Comparison of ENCODE assay signal across 26 cellular contexts in the genomic region with DNA sequence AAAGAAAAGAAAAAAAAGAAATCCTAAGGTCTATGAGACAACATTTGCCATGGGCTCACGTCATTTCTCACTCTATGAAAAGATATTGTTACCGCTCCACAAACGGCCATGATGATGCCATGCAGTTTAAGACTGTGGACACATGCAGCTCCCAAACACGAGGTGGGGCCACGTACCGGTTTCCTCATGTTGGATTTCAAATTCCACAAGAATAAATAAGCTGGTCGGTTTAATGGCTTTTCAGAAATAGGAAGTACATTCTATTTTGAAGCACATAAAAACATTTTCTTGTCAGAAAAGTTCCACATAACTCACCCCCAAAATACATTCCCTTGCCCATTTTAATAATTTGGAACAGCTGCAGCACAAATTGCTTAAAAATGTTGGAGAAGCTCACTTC.
DNase-seq lines count a peak whose midpoint lies in the region; ATAC-seq and TF ChIP-seq lines count a peak whose summit lies in the region.
"Had no signal": no experiment of that assay in that cellular context is flagged by ENCODE, and none has a peak within 500 bp of the region (broad histone marks: within the 10 kb centered on the region; RNA-seq: fewer than 3 reads in every experiment).

No MANE protein-coding gene starts in this region.

- no peak overlapping the region for H3K27ac ChIP-seq in tibial artery
- H3K27ac ChIP-seq: SJCRH30 had no signal

- H3K9me3 ChIP-seq in adipocyte (ENCODE audit: control insufficient read depth, low read length) (no peaks in the 10 kb centered on the region), tibial artery (no peaks in the 10 kb centered on the region)
- H3K9me3 ChIP-seq: SJCRH30 had no signal

- H3K36me3 ChIP-seq in adipocyte (ENCODE audit: control insufficient read depth, insufficient read depth, low read length, severe bottlenecking) (no peaks in the 10 kb centered on the region), tibial artery (no peaks in the 10 kb centered on the region)
- H3K36me3 ChIP-seq: SJCRH30 had no signal

- no peak for ATAC-seq in GM18861 (IDR thresholded peaks at IDR 0.05; ENCODE audit: unreplicated experiment)
- ATAC-seq: natural killer cell; stimulated activated effector memory CD8-positive, alpha-beta T cell treated with anti-CD3 and anti-CD28 coated beads, Interleukin-12 subunit alpha, Interleukin-12 subunit beta, amount 100 ng/mL, for 72 hours had no signal

- H3K9ac ChIP-seq in adipocyte (ENCODE audit: low read length): peak overlapping the region; percentile 14

- intact Hi-C loops in lower leg skin (cut with DNase I; ENCODE audit: low total_unique reads) (no loop called here), tibial artery (cut with DNase I; ENCODE audit: low total_unique reads) (loop anchor here (5.0 kb wide), 1 partner anchor 387 kb away; no protein-coding TSS in a partner anchor)

- 57 to 61% methylated on average over 7 of the region's 7 CpGs for WGBS in lower leg skin, 2 donors

- H3K4me3 ChIP-seq in adipocyte (ENCODE audit: low read length) (no peak overlapping the region), lower leg skin (ENCODE audit: low read depth, poor library complexity, severe bottlenecking) (no peak overlapping the region), tibial artery (no peak overlapping the region)
- H3K4me3 ChIP-seq: SJCRH30 had no signal

- DNase-seq in EL: peak; percentile 31
- peak; percentile 34 for DNase-seq in adipocyte (ENCODE audit: low read depth)
- peak; percentile 48 to 87 for DNase-seq in lower leg skin (ENCODE audit: low spot score in 2 of 2)
- DNase-seq in tibial artery: no peak
- DNase-seq in Kasumi-1 (lab: John Stamatoyannopoulos, UW): no peak
- no peak for DNase-seq in anterior cingulate cortex (lab: John Stamatoyannopoulos, UW)
- DNase-seq: activated CD4-positive, alpha-beta T cell treated with anti-CD3 and anti-CD28 coated beads, Interleukin-2, amount 10 ng/mL, durations not matched to agents 24 days and 14 days; activated CD8-positive, alpha-beta memory T cell treated with anti-CD3 and anti-CD28 coated beads for 24 hours; activated T-cell treated with anti-CD3 and anti-CD28 coated beads for 4 hours; amygdala; CD4-positive, alpha-beta memory T cell; effector CD4-positive, alpha-beta T cell; HCEC 1CT; head of caudate nucleus; IMR-90; kidney; natural killer cell; NCI-H146; NCI-H2107; NCI-H774; occipital lobe; SJCRH30; T1000; trophoblast cell had no signal

- TF ChIP-seq POLR2A in lower leg skin (IDR thresholded peaks at IDR 0.05): no peak

- TF ChIP-seq CTCF in lower leg skin (IDR thresholded peaks at IDR 0.05) (no peak), tibial artery (IDR thresholded peaks at IDR 0.05) (peak; percentile 46 to 50)

- H3K4me1 ChIP-seq in adipocyte (ENCODE audit: control insufficient read depth, insufficient read depth, low read length): peaks cover 22% of the 10 kb centered on the region
- peaks cover 0 to 16% (median 14%) of the 10 kb centered on the region in 4 donors for H3K4me1 ChIP-seq in tibial artery
- H3K4me1 ChIP-seq: SJCRH30 had no signal

- H3K27me3 ChIP-seq in adipocyte (replicated peaks; ENCODE audit: control insufficient read depth, insufficient read depth, low read length) (no peaks in the 10 kb centered on the region), tibial artery (no peaks in the 10 kb centered on the region)
- H3K27me3 ChIP-seq: SJCRH30 had no signal

Comparison
In these comparisons a context has a peak if more than half of its experiments do, and no peak if none do; other contexts are left out.
1. DNase-seq: peak in EL (single experiment), adipocyte (single experiment) and lower leg skin (2 of 2); none in tibial artery (0 of 2), Kasumi-1 (0 of 2) and anterior cingulate cortex (0 of 58).
2. CTCF ChIP-seq: peak in tibial artery (2 of 2); none in lower leg skin (0 of 3).